ENCODE assay signal across 8 cellular contexts in the genomic region with DNA sequence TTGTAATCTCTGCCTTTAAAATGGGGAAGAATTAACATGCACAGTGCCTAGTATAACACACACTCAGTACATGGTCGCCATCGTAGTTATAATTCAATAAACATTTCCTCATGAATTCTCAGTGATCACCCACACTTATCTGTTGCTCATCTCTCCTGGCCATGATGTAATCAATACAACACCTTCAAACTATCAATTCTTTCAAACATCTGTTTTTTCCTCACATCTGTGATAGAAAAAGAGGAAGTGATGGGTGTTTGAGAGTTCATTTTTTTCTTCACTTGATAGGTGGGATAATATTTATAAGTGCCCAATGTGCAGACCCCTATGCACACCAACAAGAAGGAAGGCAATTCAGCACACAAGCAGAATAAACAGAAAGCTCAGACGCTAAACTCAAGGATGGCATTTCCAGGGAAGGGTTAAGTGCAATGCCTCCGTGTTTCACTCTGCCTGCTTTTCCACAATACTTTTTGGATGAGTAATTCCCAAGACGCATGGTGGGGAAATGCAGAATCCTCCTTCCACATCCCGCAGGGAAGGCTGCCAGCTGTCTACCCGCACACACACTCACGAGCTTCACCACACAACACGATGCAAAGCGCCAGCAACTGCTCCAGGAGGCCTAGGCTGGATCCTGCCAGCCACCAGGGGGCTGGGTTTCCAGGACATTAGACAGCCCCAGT.
DNase-seq lines count a peak whose midpoint lies in the region; TF ChIP-seq lines count a peak whose summit lies in the region.

No MANE protein-coding gene starts in this region.

- H3K36me3 ChIP-seq in stomach smooth muscle (ENCODE audit: control insufficient read depth in 2 of 2, insufficient read depth in 2 of 2, low read length in 2 of 2) = no peaks in the 10 kb centered on the region

- no peak overlapping the region for H3K9ac ChIP-seq in stomach smooth muscle (ENCODE audit: low read length in 2 of 2)

- H3K9me3 ChIP-seq in stomach smooth muscle (ENCODE audit: control insufficient read depth in 2 of 2, low read length in 2 of 2) = no peaks in the 10 kb centered on the region

- no peak overlapping the region for H3K4me3 ChIP-seq in AG04449 (ENCODE audit: low read depth, low read length)
- H3K4me3 ChIP-seq in astrocyte of the cerebellum (ENCODE audit: low read depth, low read length) = no peak overlapping the region
- peak overlapping the region in 1 of 2 donors; percentile 29 for H3K4me3 ChIP-seq in stomach smooth muscle (ENCODE audit: low read length in 2 of 2)

- DNase-seq in AG04449 (ENCODE audit: low read depth, low spot score) (peak; percentile 99), HS-5 (ENCODE audit: low read depth) (peak; percentile 95), astrocyte of the cerebellum (ENCODE audit: low read depth) (peak; percentile 99), iris pigment epithelial cell (ENCODE audit: low read depth) (peak; percentile 95), SIG-M5 (lab: John Stamatoyannopoulos, UW) (no peak), NCI-H2107 (lab: John Stamatoyannopoulos, UW) (no peak)
- DNase-seq in stimulated activated CD4-positive, alpha-beta T cell treated with anti-CD3 and anti-CD28 coated beads, Interleukin-2, amount 100 ng/mL, for 24 hours = no peak

- peaks cover 45% of the 10 kb centered on the region for H3K4me1 ChIP-seq in stomach smooth muscle (ENCODE audit: control insufficient read depth, insufficient read depth, low read length)

- H3K27ac ChIP-seq in stomach smooth muscle (ENCODE audit: low read length) = peak overlapping the region; percentile 41

- no peaks in the 10 kb centered on the region for H3K27me3 ChIP-seq in stomach smooth muscle (ENCODE audit: control insufficient read depth in 1 of 2, insufficient read depth in 2 of 2, low read length in 2 of 2)

- in situ Hi-C loops in astrocyte of the cerebellum (cut with HindIII; ENCODE audit: low sequenced_read_pairs) = no loop called here

- POLR2A ChIA-PET in AG04449 (lab: Yijun Ruan, JAX) = interaction anchor here (0.8 to 1.0 kb wide), 2 partner anchors 14 to 19 kb away, joined by 4 read pairs; no protein-coding TSS in a partner anchor

- CTCF ChIA-PET in AG04449 (lab: Yijun Ruan, JAX) = interaction anchor here (0.6 to 10.7 kb wide), 13 partner anchors 14 to 425 kb away, joined by 3 to 163 read pairs (median 4); no protein-coding TSS in a partner anchor

- TF ChIP-seq CTCF in AG04449 (IDR thresholded peaks at IDR 0.05; ENCODE audit: insufficient read depth, low read length, missing control alignments) (peak; percentile 84), astrocyte of the cerebellum (IDR thresholded peaks at IDR 0.05; ENCODE audit: low read depth, low read length, missing control alignments) (peak; percentile 83)

Comparison
In these comparisons a context has a peak if more than half of its experiments do, and no peak if none do; other contexts are left out.
1. DNase-seq: peak in AG04449 (single experiment), HS-5 (single experiment), astrocyte of the cerebellum (single experiment) and iris pigment epithelial cell (single experiment); none in SIG-M5 (single experiment), NCI-H2107 (single experiment) and stimulated activated CD4-positive, alpha-beta T cell treated with anti-CD3 and anti-CD28 coated beads, Interleukin-2, amount 100 ng/mL, for 24 hours (0 of 2).